ENCODE assay signal across 1 cellular context in the genomic region with DNA sequence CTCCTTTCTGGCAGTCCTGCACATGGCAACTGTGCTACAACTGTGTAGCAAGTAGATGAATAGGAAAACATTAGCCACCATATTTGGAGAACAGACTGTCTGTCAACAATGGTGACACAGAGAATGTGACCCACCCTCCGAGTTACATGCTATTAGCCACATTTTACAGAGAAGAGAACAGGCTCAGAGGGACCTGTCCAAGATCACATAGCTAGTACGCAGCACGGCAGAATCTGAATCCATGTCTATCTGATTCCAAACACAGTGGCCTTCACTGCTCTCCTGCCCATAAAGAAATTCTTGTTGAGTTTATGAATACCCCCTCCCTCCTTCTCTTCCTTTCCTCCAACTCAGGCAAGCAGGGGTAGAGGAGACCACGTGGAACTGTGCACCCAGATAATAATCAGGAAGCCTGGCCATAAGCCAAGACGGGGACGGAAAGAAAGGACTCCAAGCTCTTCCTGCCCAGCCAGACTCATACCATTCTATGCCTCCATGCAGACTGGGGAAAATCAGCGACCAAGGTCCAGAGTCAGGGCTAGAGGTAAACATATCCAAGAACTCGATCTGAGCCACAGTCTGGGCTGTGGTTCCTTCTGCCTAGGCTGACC.
A peak's percentile ranks its signal among the peaks of the same experiment; 100 is the strongest.
TF ChIP-seq lines count a peak whose summit lies in the region.

No MANE protein-coding gene starts in this region.

TF ChIP-seq in HepG2, 621 proteins besides CTCF, POLR2A, EP300 and RAD21 (continued from another document):
- TF ChIP-seq, protein P1, sequence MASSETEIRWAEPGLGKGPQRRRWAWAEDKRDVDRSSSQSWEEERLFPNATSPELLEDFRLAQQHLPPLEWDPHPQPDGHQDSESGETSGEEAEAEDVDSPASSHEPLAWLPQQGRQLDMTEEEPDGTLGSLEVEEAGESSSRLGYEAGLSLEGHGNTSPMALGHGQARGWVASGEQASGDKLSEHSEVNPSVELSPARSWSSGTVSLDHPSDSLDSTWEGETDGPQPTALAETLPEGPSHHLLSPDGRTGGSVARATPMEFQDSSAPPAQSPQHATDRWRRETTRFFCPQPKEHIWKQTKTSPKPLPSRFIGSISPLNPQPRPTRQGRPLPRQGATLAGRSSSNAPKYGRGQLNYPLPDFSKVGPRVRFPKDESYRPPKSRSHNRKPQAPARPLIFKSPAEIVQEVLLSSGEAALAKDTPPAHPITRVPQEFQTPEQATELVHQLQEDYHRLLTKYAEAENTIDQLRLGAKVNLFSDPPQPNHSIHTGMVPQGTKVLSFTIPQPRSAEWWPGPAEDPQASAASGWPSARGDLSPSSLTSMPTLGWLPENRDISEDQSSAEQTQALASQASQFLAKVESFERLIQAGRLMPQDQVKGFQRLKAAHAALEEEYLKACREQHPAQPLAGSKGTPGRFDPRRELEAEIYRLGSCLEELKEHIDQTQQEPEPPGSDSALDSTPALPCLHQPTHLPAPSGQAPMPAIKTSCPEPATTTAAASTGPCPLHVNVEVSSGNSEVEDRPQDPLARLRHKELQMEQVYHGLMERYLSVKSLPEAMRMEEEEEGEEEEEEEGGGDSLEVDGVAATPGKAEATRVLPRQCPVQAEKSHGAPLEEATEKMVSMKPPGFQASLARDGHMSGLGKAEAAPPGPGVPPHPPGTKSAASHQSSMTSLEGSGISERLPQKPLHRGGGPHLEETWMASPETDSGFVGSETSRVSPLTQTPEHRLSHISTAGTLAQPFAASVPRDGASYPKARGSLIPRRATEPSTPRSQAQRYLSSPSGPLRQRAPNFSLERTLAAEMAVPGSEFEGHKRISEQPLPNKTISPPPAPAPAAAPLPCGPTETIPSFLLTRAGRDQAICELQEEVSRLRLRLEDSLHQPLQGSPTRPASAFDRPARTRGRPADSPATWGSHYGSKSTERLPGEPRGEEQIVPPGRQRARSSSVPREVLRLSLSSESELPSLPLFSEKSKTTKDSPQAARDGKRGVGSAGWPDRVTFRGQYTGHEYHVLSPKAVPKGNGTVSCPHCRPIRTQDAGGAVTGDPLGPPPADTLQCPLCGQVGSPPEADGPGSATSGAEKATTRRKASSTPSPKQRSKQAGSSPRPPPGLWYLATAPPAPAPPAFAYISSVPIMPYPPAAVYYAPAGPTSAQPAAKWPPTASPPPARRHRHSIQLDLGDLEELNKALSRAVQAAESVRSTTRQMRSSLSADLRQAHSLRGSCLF (CRISPR knock-in tag; IDR thresholded peaks at IDR 0.05; ENCODE audit: borderline replicate concordance), result no peak
- TF ChIP-seq ZNF530 (CRISPR knock-in tag; IDR thresholded peaks at IDR 0.05; ENCODE audit: low read depth) (no peak), ZNF83 (CRISPR knock-in tag; IDR thresholded peaks at IDR 0.05; ENCODE audit: borderline replicate concordance) (no peak), ZBTB38 (CRISPR knock-in tag; IDR thresholded peaks at IDR 0.05) (0 out of 2 replicates have a peak, but pooled peaks have one; percentile 45), RARA (CRISPR knock-in tag; IDR thresholded peaks at IDR 0.05) (peak; percentile 63; the same call in 1 of the 2 replicates), ARNTL (CRISPR knock-in tag; IDR thresholded peaks at IDR 0.05) (no peak), EEA1 (CRISPR knock-in tag; IDR thresholded peaks at IDR 0.05; ENCODE audit: borderline replicate concordance) (no peak), ZFP62 (CRISPR knock-in tag; IDR thresholded peaks at IDR 0.05) (no peak), ZNF703 (CRISPR knock-in tag; IDR thresholded peaks at IDR 0.05; ENCODE audit: borderline replicate concordance) (no peak), IKZF4 (CRISPR knock-in tag; IDR thresholded peaks at IDR 0.05; ENCODE audit: borderline replicate concordance, low read depth, not compliant biosample characterization) (no peak), U2AF2 (IDR thresholded peaks at IDR 0.05; ENCODE audit: low read depth, low read length) (no peak), THYN1 (CRISPR knock-in tag; IDR thresholded peaks at IDR 0.05; ENCODE audit: borderline replicate concordance, low read depth) (no peak), DPF2 (CRISPR knock-in tag; IDR thresholded peaks at IDR 0.05; ENCODE audit: borderline replicate concordance, low read depth) (no peak; the same call in 1 of the 2 replicates), TAF1 (CRISPR knock-in tag; IDR thresholded peaks at IDR 0.05) (no peak; the same call in 1 of the 2 replicates), FOXA3 (CRISPR knock-in tag; IDR thresholded peaks at IDR 0.05) (peak; percentile 45)
- TF ChIP-seq, protein P2, sequence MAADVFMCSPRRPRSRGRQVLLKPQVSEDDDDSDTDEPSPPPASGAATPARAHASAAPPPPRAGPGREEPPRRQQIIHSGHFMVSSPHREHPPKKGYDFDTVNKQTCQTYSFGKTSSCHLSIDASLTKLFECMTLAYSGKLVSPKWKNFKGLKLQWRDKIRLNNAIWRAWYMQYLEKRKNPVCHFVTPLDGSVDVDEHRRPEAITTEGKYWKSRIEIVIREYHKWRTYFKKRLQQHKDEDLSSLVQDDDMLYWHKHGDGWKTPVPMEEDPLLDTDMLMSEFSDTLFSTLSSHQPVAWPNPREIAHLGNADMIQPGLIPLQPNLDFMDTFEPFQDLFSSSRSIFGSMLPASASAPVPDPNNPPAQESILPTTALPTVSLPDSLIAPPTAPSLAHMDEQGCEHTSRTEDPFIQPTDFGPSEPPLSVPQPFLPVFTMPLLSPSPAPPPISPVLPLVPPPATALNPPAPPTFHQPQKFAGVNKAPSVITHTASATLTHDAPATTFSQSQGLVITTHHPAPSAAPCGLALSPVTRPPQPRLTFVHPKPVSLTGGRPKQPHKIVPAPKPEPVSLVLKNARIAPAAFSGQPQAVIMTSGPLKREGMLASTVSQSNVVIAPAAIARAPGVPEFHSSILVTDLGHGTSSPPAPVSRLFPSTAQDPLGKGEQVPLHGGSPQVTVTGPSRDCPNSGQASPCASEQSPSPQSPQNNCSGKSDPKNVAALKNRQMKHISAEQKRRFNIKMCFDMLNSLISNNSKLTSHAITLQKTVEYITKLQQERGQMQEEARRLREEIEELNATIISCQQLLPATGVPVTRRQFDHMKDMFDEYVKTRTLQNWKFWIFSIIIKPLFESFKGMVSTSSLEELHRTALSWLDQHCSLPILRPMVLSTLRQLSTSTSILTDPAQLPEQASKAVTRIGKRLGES (CRISPR knock-in tag; IDR thresholded peaks at IDR 0.05; ENCODE audit: borderline replicate concordance), result no peak
- TF ChIP-seq, protein P3, sequence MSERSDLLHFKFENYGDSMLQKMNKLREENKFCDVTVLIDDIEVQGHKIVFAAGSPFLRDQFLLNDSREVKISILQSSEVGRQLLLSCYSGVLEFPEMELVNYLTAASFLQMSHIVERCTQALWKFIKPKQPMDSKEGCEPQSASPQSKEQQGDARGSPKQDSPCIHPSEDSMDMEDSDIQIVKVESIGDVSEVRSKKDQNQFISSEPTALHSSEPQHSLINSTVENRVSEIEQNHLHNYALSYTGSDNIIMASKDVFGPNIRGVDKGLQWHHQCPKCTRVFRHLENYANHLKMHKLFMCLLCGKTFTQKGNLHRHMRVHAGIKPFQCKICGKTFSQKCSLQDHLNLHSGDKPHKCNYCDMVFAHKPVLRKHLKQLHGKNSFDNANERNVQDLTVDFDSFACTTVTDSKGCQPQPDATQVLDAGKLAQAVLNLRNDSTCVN (CRISPR knock-in tag; IDR thresholded peaks at IDR 0.05; ENCODE audit: borderline replicate concordance), result no peak
- TF ChIP-seq, protein P4, sequence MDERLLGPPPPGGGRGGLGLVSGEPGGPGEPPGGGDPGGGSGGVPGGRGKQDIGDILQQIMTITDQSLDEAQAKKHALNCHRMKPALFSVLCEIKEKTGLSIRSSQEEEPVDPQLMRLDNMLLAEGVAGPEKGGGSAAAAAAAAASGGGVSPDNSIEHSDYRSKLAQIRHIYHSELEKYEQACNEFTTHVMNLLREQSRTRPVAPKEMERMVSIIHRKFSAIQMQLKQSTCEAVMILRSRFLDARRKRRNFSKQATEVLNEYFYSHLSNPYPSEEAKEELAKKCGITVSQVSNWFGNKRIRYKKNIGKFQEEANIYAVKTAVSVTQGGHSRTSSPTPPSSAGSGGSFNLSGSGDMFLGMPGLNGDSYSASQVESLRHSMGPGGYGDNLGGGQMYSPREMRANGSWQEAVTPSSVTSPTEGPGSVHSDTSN (CRISPR knock-in tag; IDR thresholded peaks at IDR 0.05), result 0 out of 2 replicates have a peak, but pooled peaks have one; percentile 25
- TF ChIP-seq, protein P5, sequence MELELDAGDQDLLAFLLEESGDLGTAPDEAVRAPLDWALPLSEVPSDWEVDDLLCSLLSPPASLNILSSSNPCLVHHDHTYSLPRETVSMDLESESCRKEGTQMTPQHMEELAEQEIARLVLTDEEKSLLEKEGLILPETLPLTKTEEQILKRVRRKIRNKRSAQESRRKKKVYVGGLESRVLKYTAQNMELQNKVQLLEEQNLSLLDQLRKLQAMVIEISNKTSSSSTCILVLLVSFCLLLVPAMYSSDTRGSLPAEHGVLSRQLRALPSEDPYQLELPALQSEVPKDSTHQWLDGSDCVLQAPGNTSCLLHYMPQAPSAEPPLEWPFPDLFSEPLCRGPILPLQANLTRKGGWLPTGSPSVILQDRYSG (CRISPR knock-in tag; IDR thresholded peaks at IDR 0.05), result no peak
- TF ChIP-seq, protein P6, sequence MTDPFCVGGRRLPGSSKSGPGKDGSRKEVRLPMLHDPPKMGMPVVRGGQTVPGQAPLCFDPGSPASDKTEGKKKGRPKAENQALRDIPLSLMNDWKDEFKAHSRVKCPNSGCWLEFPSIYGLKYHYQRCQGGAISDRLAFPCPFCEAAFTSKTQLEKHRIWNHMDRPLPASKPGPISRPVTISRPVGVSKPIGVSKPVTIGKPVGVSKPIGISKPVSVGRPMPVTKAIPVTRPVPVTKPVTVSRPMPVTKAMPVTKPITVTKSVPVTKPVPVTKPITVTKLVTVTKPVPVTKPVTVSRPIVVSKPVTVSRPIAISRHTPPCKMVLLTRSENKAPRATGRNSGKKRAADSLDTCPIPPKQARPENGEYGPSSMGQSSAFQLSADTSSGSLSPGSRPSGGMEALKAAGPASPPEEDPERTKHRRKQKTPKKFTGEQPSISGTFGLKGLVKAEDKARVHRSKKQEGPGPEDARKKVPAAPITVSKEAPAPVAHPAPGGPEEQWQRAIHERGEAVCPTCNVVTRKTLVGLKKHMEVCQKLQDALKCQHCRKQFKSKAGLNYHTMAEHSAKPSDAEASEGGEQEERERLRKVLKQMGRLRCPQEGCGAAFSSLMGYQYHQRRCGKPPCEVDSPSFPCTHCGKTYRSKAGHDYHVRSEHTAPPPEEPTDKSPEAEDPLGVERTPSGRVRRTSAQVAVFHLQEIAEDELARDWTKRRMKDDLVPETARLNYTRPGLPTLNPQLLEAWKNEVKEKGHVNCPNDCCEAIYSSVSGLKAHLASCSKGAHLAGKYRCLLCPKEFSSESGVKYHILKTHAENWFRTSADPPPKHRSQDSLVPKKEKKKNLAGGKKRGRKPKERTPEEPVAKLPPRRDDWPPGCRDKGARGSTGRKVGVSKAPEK (CRISPR knock-in tag; IDR thresholded peaks at IDR 0.05; ENCODE audit: borderline replicate concordance), result no peak
- TF ChIP-seq, protein P7, sequence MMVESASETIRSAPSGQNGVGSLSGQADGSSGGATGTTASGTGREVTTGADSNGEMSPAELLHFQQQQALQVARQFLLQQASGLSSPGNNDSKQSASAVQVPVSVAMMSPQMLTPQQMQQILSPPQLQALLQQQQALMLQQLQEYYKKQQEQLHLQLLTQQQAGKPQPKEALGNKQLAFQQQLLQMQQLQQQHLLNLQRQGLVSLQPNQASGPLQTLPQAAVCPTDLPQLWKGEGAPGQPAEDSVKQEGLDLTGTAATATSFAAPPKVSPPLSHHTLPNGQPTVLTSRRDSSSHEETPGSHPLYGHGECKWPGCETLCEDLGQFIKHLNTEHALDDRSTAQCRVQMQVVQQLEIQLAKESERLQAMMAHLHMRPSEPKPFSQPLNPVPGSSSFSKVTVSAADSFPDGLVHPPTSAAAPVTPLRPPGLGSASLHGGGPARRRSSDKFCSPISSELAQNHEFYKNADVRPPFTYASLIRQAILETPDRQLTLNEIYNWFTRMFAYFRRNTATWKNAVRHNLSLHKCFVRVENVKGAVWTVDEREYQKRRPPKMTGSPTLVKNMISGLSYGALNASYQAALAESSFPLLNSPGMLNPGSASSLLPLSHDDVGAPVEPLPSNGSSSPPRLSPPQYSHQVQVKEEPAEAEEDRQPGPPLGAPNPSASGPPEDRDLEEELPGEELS (CRISPR knock-in tag; IDR thresholded peaks at IDR 0.05), result peak; percentile 41; the same call in 1 of the 2 replicates
- TF ChIP-seq, protein P8, sequence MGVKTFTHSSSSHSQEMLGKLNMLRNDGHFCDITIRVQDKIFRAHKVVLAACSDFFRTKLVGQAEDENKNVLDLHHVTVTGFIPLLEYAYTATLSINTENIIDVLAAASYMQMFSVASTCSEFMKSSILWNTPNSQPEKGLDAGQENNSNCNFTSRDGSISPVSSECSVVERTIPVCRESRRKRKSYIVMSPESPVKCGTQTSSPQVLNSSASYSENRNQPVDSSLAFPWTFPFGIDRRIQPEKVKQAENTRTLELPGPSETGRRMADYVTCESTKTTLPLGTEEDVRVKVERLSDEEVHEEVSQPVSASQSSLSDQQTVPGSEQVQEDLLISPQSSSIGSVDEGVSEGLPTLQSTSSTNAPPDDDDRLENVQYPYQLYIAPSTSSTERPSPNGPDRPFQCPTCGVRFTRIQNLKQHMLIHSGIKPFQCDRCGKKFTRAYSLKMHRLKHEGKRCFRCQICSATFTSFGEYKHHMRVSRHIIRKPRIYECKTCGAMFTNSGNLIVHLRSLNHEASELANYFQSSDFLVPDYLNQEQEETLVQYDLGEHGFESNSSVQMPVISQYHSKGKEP (CRISPR knock-in tag; IDR thresholded peaks at IDR 0.05), result no peak
- TF ChIP-seq, protein P9, sequence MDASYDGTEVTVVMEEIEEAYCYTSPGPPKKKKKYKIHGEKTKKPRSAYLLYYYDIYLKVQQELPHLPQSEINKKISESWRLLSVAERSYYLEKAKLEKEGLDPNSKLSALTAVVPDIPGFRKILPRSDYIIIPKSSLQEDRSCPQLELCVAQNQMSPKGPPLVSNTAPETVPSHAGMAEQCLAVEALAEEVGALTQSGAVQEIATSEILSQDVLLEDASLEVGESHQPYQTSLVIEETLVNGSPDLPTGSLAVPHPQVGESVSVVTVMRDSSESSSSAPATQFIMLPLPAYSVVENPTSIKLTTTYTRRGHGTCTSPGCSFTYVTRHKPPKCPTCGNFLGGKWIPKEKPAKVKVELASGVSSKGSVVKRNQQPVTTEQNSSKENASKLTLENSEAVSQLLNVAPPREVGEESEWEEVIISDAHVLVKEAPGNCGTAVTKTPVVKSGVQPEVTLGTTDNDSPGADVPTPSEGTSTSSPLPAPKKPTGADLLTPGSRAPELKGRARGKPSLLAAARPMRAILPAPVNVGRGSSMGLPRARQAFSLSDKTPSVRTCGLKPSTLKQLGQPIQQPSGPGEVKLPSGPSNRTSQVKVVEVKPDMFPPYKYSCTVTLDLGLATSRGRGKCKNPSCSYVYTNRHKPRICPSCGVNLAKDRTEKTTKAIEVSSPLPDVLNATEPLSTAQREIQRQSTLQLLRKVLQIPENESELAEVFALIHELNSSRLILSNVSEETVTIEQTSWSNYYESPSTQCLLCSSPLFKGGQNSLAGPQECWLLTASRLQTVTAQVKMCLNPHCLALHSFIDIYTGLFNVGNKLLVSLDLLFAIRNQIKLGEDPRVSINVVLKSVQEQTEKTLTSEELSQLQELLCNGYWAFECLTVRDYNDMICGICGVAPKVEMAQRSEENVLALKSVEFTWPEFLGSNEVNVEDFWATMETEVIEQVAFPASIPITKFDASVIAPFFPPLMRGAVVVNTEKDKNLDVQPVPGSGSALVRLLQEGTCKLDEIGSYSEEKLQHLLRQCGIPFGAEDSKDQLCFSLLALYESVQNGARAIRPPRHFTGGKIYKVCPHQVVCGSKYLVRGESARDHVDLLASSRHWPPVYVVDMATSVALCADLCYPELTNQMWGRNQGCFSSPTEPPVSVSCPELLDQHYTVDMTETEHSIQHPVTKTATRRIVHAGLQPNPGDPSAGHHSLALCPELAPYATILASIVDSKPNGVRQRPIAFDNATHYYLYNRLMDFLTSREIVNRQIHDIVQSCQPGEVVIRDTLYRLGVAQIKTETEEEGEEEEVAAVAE (CRISPR knock-in tag; IDR thresholded peaks at IDR 0.05; ENCODE audit: borderline replicate concordance), result no peak
